1 cellular context compared by ENCODE assay signal in genomic region chr12:120925740-120926563, GRCh38.
TF ChIP-seq lines count a peak whose summit lies in the region.

No MANE protein-coding gene starts in this region.

TF ChIP-seq in K562, 482 proteins besides CTCF, POLR2A, EP300 and RAD21 (continued from another document):
- TF ChIP-seq, protein P1, sequence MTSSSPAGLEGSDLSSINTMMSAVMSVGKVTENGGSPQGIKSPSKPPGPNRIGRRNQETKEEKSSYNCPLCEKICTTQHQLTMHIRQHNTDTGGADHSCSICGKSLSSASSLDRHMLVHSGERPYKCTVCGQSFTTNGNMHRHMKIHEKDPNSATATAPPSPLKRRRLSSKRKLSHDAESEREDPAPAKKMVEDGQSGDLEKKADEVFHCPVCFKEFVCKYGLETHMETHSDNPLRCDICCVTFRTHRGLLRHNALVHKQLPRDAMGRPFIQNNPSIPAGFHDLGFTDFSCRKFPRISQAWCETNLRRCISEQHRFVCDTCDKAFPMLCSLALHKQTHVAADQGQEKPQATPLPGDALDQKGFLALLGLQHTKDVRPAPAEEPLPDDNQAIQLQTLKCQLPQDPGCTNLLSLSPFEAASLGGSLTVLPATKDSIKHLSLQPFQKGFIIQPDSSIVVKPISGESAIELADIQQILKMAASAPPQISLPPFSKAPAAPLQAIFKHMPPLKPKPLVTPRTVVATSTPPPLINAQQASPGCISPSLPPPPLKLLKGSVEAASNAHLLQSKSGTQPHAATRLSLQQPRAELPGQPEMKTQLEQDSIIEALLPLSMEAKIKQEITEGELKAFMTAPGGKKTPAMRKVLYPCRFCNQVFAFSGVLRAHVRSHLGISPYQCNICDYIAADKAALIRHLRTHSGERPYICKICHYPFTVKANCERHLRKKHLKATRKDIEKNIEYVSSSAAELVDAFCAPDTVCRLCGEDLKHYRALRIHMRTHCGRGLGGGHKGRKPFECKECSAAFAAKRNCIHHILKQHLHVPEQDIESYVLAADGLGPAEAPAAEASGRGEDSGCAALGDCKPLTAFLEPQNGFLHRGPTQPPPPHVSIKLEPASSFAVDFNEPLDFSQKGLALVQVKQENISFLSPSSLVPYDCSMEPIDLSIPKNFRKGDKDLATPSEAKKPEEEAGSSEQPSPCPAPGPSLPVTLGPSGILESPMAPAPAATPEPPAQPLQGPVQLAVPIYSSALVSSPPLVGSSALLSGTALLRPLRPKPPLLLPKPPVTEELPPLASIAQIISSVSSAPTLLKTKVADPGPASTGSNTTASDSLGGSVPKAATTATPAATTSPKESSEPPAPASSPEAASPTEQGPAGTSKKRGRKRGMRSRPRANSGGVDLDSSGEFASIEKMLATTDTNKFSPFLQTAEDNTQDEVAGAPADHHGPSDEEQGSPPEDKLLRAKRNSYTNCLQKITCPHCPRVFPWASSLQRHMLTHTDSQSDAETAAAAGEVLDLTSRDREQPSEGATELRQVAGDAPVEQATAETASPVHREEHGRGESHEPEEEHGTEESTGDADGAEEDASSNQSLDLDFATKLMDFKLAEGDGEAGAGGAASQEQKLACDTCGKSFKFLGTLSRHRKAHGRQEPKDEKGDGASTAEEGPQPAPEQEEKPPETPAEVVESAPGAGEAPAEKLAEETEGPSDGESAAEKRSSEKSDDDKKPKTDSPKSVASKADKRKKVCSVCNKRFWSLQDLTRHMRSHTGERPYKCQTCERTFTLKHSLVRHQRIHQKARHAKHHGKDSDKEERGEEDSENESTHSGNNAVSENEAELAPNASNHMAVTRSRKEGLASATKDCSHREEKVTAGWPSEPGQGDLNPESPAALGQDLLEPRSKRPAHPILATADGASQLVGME (CRISPR knock-in tag; IDR thresholded peaks at IDR 0.05): no peak
- TF ChIP-seq ETS2 (tag; IDR thresholded peaks at IDR 0.05; ENCODE audit: borderline replicate concordance, poor library complexity, severe bottlenecking): no peak
- no peak for TF ChIP-seq ZBTB43 (CRISPR knock-in tag; IDR thresholded peaks at IDR 0.05)
- TF ChIP-seq ZNF449 (CRISPR knock-in tag; IDR thresholded peaks at IDR 0.05): no peak
- no peak for TF ChIP-seq CBFB (CRISPR knock-in tag; IDR thresholded peaks at IDR 0.05)
- no peak for TF ChIP-seq CTCFL (IDR thresholded peaks at IDR 0.05; ENCODE audit: borderline replicate concordance, insufficient read depth, low read depth, low read length, poor library complexity, severe bottlenecking)
- TF ChIP-seq PCBP2 (IDR thresholded peaks at IDR 0.05; ENCODE audit: low read depth, low read length, poor library complexity, severe bottlenecking): no peak
- TF ChIP-seq MXI1 (IDR thresholded peaks at IDR 0.05; ENCODE audit: low read depth, low read length): no peak
- no peak for TF ChIP-seq XRCC5 (IDR thresholded peaks at IDR 0.05; ENCODE audit: low read depth, low read length)
